ENCODE assay signal across 2 cellular contexts in genomic region chr6:144897441-144897921, GRCh38.
TF ChIP-seq lines count a peak whose summit lies in the region.

No MANE protein-coding gene starts in this region.

TF ChIP-seq in HCT116, 20 proteins besides CTCF, POLR2A, EP300 and RAD21 (continued from another document):
- TF ChIP-seq REST (IDR thresholded peaks at IDR 0.05; ENCODE audit: low read depth), result no peak
- TF ChIP-seq MAX (IDR thresholded peaks at IDR 0.05), result peak; percentile 32
- no peak for TF ChIP-seq EZH2phosphoT487 (IDR thresholded peaks at IDR 0.05; ENCODE audit: borderline replicate concordance)
- TF ChIP-seq ZNF274 (IDR thresholded peaks at IDR 0.05; ENCODE audit: low read depth, low read length), result no peak
- TF ChIP-seq, protein P1, sequence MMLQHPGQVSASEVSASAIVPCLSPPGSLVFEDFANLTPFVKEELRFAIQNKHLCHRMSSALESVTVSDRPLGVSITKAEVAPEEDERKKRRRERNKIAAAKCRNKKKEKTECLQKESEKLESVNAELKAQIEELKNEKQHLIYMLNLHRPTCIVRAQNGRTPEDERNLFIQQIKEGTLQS (IDR thresholded peaks at IDR 0.05), result no peak
- TF ChIP-seq POLR2AphosphoS5 (IDR thresholded peaks at IDR 0.05; ENCODE audit: low read depth, low read length), result peak; percentile 63
- TF ChIP-seq JUND (IDR thresholded peaks at IDR 0.05), result peak; percentile 82
- no peak for TF ChIP-seq EZH2 (IDR thresholded peaks at IDR 0.05)
- no peak; the same call in 1 of the 2 replicates for TF ChIP-seq SIN3A (IDR thresholded peaks at IDR 0.05; ENCODE audit: low read depth)
- TF ChIP-seq SP1 (IDR thresholded peaks at IDR 0.05; ENCODE audit: low read depth), result peak; percentile 79
- TF ChIP-seq YY1 (IDR thresholded peaks at IDR 0.05; ENCODE audit: extremely low read depth, insufficient replicate concordance, low read depth, low read length), result peak; percentile 58
- TF ChIP-seq ELF1 (IDR thresholded peaks at IDR 0.05; ENCODE audit: borderline replicate concordance, low read depth), result no peak; the same call in 1 of the 2 replicates
- TF ChIP-seq CEBPB (IDR thresholded peaks at IDR 0.05; ENCODE audit: low read depth), result peak; percentile 78
- peak; percentile 31 for TF ChIP-seq TCF7L2 (IDR thresholded peaks at IDR 0.05; ENCODE audit: borderline replicate concordance, extremely low read depth, insufficient read depth, insufficient read length)

TF ChIP-seq in SK-N-SH, 30 proteins besides CTCF, POLR2A, EP300 and RAD21 (continued from another document):
- no peak for TF ChIP-seq USF2 (IDR thresholded peaks at IDR 0.05; ENCODE audit: borderline replicate concordance, low read depth, low read length)
- TF ChIP-seq TAF1 (IDR thresholded peaks at IDR 0.05; ENCODE audit: borderline replicate concordance, low read depth, low read length), result no peak
- TF ChIP-seq MXI1 (IDR thresholded peaks at IDR 0.05; ENCODE audit: low read depth, low read length), result no peak
- no peak for TF ChIP-seq MEF2A (IDR thresholded peaks at IDR 0.05; ENCODE audit: borderline replicate concordance, low read depth)
- 0 out of 2 replicates have a peak, but pooled peaks have one; percentile 18 for TF ChIP-seq TEAD4 (IDR thresholded peaks at IDR 0.05; ENCODE audit: borderline replicate concordance, insufficient read depth)
- TF ChIP-seq POLR2AphosphoS5 (IDR thresholded peaks at IDR 0.05; ENCODE audit: low read depth, low read length), result no peak
- TF ChIP-seq, protein P2, sequence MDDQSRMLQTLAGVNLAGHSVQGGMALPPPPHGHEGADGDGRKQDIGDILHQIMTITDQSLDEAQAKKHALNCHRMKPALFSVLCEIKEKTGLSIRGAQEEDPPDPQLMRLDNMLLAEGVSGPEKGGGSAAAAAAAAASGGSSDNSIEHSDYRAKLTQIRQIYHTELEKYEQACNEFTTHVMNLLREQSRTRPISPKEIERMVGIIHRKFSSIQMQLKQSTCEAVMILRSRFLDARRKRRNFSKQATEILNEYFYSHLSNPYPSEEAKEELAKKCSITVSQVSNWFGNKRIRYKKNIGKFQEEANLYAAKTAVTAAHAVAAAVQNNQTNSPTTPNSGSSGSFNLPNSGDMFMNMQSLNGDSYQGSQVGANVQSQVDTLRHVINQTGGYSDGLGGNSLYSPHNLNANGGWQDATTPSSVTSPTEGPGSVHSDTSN (IDR thresholded peaks at IDR 0.05), result peak; percentile 36; the same call in 1 of the 2 replicates
- TF ChIP-seq FOXM1 (IDR thresholded peaks at IDR 0.05; ENCODE audit: low read depth), result no peak
- no peak for TF ChIP-seq IRF3 (IDR thresholded peaks at IDR 0.05; ENCODE audit: low read depth, low read length)
- peak; percentile 63 for TF ChIP-seq JUND (IDR thresholded peaks at IDR 0.05)
- no peak for TF ChIP-seq YY1 (IDR thresholded peaks at IDR 0.05; ENCODE audit: low read depth)
- TF ChIP-seq TCF12 (IDR thresholded peaks at IDR 0.05), result peak; percentile 56; the same call in 1 of the 2 replicates
